1 cellular context compared by ENCODE assay signal in the genomic region with DNA sequence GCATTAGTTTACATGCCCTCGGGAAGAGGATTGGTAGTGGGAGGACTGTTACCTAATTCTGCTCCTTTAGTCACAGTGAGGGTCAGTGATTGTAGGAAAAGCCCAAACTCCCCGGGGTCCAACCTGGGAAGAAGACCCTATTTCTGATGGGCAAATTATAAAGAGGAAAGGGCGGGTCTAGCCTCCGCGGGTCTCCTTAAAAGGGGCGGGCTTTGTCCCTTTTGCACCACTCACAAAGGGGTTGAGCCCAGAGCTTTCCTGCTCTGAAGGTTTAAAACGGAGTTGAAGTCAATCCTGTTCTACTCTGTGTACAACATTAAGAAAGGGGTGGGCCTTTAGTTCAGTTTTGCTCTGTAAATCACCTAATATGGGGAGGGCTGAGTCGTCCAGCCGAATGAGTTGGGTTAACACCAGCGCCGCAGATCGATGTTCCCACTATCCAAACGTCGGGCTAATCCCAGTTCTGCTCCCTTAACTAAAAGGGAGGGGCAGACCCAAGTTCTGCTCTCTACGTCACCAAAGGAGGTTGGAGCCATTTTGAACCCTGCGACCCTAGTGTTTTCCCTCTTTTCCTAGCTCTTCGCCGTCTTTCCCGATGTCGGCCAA.
TF ChIP-seq lines count a peak whose summit lies in the region.

No MANE protein-coding gene starts in this region.

TF ChIP-seq in HepG2, 621 proteins besides CTCF, POLR2A, EP300 and RAD21 (continued from another document and continues in another):
- TF ChIP-seq, protein P1, sequence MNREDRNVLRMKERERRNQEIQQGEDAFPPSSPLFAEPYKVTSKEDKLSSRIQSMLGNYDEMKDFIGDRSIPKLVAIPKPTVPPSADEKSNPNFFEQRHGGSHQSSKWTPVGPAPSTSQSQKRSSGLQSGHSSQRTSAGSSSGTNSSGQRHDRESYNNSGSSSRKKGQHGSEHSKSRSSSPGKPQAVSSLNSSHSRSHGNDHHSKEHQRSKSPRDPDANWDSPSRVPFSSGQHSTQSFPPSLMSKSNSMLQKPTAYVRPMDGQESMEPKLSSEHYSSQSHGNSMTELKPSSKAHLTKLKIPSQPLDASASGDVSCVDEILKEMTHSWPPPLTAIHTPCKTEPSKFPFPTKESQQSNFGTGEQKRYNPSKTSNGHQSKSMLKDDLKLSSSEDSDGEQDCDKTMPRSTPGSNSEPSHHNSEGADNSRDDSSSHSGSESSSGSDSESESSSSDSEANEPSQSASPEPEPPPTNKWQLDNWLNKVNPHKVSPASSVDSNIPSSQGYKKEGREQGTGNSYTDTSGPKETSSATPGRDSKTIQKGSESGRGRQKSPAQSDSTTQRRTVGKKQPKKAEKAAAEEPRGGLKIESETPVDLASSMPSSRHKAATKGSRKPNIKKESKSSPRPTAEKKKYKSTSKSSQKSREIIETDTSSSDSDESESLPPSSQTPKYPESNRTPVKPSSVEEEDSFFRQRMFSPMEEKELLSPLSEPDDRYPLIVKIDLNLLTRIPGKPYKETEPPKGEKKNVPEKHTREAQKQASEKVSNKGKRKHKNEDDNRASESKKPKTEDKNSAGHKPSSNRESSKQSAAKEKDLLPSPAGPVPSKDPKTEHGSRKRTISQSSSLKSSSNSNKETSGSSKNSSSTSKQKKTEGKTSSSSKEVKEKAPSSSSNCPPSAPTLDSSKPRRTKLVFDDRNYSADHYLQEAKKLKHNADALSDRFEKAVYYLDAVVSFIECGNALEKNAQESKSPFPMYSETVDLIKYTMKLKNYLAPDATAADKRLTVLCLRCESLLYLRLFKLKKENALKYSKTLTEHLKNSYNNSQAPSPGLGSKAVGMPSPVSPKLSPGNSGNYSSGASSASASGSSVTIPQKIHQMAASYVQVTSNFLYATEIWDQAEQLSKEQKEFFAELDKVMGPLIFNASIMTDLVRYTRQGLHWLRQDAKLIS (CRISPR knock-in tag; IDR thresholded peaks at IDR 0.05), result no peak
- TF ChIP-seq, protein P2, sequence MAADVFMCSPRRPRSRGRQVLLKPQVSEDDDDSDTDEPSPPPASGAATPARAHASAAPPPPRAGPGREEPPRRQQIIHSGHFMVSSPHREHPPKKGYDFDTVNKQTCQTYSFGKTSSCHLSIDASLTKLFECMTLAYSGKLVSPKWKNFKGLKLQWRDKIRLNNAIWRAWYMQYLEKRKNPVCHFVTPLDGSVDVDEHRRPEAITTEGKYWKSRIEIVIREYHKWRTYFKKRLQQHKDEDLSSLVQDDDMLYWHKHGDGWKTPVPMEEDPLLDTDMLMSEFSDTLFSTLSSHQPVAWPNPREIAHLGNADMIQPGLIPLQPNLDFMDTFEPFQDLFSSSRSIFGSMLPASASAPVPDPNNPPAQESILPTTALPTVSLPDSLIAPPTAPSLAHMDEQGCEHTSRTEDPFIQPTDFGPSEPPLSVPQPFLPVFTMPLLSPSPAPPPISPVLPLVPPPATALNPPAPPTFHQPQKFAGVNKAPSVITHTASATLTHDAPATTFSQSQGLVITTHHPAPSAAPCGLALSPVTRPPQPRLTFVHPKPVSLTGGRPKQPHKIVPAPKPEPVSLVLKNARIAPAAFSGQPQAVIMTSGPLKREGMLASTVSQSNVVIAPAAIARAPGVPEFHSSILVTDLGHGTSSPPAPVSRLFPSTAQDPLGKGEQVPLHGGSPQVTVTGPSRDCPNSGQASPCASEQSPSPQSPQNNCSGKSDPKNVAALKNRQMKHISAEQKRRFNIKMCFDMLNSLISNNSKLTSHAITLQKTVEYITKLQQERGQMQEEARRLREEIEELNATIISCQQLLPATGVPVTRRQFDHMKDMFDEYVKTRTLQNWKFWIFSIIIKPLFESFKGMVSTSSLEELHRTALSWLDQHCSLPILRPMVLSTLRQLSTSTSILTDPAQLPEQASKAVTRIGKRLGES (CRISPR knock-in tag; IDR thresholded peaks at IDR 0.05; ENCODE audit: borderline replicate concordance), result no peak
- 0 out of 2 replicates have a peak, but pooled peaks have one; percentile 18 for TF ChIP-seq NR2F6 (IDR thresholded peaks at IDR 0.05)
- TF ChIP-seq NR2F6 (CRISPR knock-in tag; IDR thresholded peaks at IDR 0.05), result peak; percentile 51; the same call in 1 of the 2 replicates
- TF ChIP-seq, protein P3, sequence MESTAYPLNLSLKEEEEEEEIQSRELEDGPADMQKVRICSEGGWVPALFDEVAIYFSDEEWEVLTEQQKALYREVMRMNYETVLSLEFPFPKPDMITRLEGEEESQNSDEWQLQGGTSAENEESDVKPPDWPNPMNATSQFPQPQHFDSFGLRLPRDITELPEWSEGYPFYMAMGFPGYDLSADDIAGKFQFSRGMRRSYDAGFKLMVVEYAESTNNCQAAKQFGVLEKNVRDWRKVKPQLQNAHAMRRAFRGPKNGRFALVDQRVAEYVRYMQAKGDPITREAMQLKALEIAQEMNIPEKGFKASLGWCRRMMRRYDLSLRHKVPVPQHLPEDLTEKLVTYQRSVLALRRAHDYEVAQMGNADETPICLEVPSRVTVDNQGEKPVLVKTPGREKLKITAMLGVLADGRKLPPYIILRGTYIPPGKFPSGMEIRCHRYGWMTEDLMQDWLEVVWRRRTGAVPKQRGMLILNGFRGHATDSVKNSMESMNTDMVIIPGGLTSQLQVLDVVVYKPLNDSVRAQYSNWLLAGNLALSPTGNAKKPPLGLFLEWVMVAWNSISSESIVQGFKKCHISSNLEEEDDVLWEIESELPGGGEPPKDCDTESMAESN (CRISPR knock-in tag; conservative IDR thresholded peaks at IDR 0.05), result peak; percentile 70; the same call in 1 of the 2 replicates
- TF ChIP-seq PCBP2 (optimal IDR thresholded peaks at IDR 0.05; ENCODE audit: low read depth, low read length, poor library complexity, severe bottlenecking), result no peak
- no peak for TF ChIP-seq PCBP1 (IDR thresholded peaks at IDR 0.05; ENCODE audit: borderline replicate concordance, low read depth, low read length)
- TF ChIP-seq, protein P4, sequence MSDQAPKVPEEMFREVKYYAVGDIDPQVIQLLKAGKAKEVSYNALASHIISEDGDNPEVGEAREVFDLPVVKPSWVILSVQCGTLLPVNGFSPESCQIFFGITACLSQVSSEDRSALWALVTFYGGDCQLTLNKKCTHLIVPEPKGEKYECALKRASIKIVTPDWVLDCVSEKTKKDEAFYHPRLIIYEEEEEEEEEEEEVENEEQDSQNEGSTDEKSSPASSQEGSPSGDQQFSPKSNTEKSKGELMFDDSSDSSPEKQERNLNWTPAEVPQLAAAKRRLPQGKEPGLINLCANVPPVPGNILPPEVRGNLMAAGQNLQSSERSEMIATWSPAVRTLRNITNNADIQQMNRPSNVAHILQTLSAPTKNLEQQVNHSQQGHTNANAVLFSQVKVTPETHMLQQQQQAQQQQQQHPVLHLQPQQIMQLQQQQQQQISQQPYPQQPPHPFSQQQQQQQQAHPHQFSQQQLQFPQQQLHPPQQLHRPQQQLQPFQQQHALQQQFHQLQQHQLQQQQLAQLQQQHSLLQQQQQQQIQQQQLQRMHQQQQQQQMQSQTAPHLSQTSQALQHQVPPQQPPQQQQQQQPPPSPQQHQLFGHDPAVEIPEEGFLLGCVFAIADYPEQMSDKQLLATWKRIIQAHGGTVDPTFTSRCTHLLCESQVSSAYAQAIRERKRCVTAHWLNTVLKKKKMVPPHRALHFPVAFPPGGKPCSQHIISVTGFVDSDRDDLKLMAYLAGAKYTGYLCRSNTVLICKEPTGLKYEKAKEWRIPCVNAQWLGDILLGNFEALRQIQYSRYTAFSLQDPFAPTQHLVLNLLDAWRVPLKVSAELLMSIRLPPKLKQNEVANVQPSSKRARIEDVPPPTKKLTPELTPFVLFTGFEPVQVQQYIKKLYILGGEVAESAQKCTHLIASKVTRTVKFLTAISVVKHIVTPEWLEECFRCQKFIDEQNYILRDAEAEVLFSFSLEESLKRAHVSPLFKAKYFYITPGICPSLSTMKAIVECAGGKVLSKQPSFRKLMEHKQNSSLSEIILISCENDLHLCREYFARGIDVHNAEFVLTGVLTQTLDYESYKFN (CRISPR knock-in tag; conservative IDR thresholded peaks at IDR 0.05), result no peak
- TF ChIP-seq, protein P5, sequence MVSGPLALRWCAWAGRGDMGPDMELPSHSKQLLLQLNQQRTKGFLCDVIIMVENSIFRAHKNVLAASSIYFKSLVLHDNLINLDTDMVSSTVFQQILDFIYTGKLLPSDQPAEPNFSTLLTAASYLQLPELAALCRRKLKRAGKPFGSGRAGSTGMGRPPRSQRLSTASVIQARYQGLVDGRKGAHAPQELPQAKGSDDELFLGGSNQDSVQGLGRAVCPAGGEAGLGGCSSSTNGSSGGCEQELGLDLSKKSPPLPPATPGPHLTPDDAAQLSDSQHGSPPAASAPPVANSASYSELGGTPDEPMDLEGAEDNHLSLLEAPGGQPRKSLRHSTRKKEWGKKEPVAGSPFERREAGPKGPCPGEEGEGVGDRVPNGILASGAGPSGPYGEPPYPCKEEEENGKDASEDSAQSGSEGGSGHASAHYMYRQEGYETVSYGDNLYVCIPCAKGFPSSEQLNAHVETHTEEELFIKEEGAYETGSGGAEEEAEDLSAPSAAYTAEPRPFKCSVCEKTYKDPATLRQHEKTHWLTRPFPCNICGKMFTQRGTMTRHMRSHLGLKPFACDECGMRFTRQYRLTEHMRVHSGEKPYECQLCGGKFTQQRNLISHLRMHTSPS (CRISPR knock-in tag; IDR thresholded peaks at IDR 0.05; ENCODE audit: low read depth), result no peak
- TF ChIP-seq TMF1 (CRISPR knock-in tag; IDR thresholded peaks at IDR 0.05; ENCODE audit: low read depth), result no peak
- TF ChIP-seq GATAD1 (CRISPR knock-in tag; IDR thresholded peaks at IDR 0.05), result peak; percentile 1; the same call in 1 of the 2 replicates
- TF ChIP-seq RCOR2 (CRISPR knock-in tag; IDR thresholded peaks at IDR 0.05), result no peak
- no peak for TF ChIP-seq ZNF776 (CRISPR knock-in tag; IDR thresholded peaks at IDR 0.05)
- no peak for TF ChIP-seq ISL2 (CRISPR knock-in tag; IDR thresholded peaks at IDR 0.05)
- TF ChIP-seq SMARCE1 (IDR thresholded peaks at IDR 0.05; ENCODE audit: borderline replicate concordance), result no peak
- TF ChIP-seq TGIF2 (CRISPR knock-in tag; IDR thresholded peaks at IDR 0.05), result no peak; the same call in none of the 2 replicates
- TF ChIP-seq HMG20A (CRISPR knock-in tag; IDR thresholded peaks at IDR 0.05; ENCODE audit: borderline replicate concordance), result no peak
- no peak; the same call in 1 of the 2 replicates for TF ChIP-seq REPIN1 (CRISPR knock-in tag; IDR thresholded peaks at IDR 0.05; ENCODE audit: borderline replicate concordance, low read depth)
- TF ChIP-seq ZNF138 (CRISPR knock-in tag; IDR thresholded peaks at IDR 0.05; ENCODE audit: low read depth), result no peak
- peak; percentile 9 for TF ChIP-seq XRCC5 (optimal IDR thresholded peaks at IDR 0.05; ENCODE audit: low read length)
- TF ChIP-seq, protein P6, sequence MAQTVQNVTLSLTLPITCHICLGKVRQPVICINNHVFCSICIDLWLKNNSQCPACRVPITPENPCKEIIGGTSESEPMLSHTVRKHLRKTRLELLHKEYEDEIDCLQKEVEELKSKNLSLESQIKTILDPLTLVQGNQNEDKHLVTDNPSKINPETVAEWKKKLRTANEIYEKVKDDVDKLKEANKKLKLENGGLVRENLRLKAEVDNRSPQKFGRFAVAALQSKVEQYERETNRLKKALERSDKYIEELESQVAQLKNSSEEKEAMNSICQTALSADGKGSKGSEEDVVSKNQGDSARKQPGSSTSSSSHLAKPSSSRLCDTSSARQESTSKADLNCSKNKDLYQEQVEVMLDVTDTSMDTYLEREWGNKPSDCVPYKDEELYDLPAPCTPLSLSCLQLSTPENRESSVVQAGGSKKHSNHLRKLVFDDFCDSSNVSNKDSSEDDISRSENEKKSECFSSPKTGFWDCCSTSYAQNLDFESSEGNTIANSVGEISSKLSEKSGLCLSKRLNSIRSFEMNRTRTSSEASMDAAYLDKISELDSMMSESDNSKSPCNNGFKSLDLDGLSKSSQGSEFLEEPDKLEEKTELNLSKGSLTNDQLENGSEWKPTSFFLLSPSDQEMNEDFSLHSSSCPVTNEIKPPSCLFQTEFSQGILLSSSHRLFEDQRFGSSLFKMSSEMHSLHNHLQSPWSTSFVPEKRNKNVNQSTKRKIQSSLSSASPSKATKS (CRISPR knock-in tag; IDR thresholded peaks at IDR 0.05), result no peak
- TF ChIP-seq, protein P7, sequence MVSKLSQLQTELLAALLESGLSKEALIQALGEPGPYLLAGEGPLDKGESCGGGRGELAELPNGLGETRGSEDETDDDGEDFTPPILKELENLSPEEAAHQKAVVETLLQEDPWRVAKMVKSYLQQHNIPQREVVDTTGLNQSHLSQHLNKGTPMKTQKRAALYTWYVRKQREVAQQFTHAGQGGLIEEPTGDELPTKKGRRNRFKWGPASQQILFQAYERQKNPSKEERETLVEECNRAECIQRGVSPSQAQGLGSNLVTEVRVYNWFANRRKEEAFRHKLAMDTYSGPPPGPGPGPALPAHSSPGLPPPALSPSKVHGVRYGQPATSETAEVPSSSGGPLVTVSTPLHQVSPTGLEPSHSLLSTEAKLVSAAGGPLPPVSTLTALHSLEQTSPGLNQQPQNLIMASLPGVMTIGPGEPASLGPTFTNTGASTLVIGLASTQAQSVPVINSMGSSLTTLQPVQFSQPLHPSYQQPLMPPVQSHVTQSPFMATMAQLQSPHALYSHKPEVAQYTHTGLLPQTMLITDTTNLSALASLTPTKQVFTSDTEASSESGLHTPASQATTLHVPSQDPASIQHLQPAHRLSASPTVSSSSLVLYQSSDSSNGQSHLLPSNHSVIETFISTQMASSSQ (IDR thresholded peaks at IDR 0.05; ENCODE audit: low read depth), result no peak
- TF ChIP-seq, protein P7 (CRISPR knock-in tag; IDR thresholded peaks at IDR 0.05; ENCODE audit: borderline replicate concordance), result no peak
- TF ChIP-seq ZNF235 (CRISPR knock-in tag; IDR thresholded peaks at IDR 0.05; ENCODE audit: borderline replicate concordance), result no peak
- TF ChIP-seq ZNF598 (CRISPR knock-in tag; IDR thresholded peaks at IDR 0.05; ENCODE audit: borderline replicate concordance), result 0 out of 2 replicates have a peak, but pooled peaks have one; percentile 16
- TF ChIP-seq GABPA (IDR thresholded peaks at IDR 0.05; ENCODE audit: low read depth, low read length), result no peak
- peak; percentile 9; the same call in 1 of the 2 replicates for TF ChIP-seq GABPA (CRISPR knock-in tag; IDR thresholded peaks at IDR 0.05; ENCODE audit: low read depth)
- TF ChIP-seq BRCA1 (CRISPR knock-in tag; IDR thresholded peaks at IDR 0.05), result no peak
- TF ChIP-seq, protein P8, sequence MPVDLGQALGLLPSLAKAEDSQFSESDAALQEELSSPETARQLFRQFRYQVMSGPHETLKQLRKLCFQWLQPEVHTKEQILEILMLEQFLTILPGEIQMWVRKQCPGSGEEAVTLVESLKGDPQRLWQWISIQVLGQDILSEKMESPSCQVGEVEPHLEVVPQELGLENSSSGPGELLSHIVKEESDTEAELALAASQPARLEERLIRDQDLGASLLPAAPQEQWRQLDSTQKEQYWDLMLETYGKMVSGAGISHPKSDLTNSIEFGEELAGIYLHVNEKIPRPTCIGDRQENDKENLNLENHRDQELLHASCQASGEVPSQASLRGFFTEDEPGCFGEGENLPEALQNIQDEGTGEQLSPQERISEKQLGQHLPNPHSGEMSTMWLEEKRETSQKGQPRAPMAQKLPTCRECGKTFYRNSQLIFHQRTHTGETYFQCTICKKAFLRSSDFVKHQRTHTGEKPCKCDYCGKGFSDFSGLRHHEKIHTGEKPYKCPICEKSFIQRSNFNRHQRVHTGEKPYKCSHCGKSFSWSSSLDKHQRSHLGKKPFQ (CRISPR knock-in tag; IDR thresholded peaks at IDR 0.05; ENCODE audit: insufficient replicate concordance), result no peak
- TF ChIP-seq RXRB (CRISPR knock-in tag; IDR thresholded peaks at IDR 0.05; ENCODE audit: borderline replicate concordance), result peak; percentile 30; the same call in 1 of the 2 replicates
